Comparison of ENCODE assay signal across 10 cellular contexts in the genomic region with DNA sequence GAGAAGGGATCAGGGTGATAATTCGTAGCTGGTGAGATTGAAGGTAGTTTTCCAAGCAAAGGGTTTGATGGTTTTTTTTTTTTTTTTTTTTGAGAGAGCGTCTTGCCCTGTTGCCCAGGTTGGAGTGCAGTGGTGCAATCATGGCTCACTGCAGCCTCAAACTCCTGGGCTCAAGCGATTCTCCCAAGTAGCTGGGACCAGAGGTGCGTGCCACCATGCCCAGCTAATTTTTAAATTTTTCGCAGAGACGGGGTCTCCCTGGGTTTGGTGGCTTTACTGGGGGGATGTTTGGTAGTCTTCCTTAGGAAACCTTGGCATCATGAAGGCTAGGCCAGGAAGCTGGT. TPM values are rescaled to one million over a fixed set of nuclear protein-coding genes. Genes with fewer than 3 reads are reported as not detected.
DNase-seq lines count a peak whose midpoint lies in the region; ATAC-seq and TF ChIP-seq lines count a peak whose summit lies in the region.
"Had no signal": no experiment of that assay in that cellular context is flagged by ENCODE, and none has a peak within 500 bp of the region (broad histone marks: within the 10 kb centered on the region; RNA-seq: fewer than 3 reads in every experiment).

No MANE protein-coding gene starts in this region.

- H3K9me3 ChIP-seq in spleen (peaks cover 0 to 14% (median 5%) of the 10 kb centered on the region in 8 donors), PC-9 (ENCODE audit: insufficient read depth, low read depth) (peaks cover 12% of the 10 kb centered on the region)

- H3K79me2 ChIP-seq in KMS-11 (ENCODE audit: insufficient read depth, low read depth) (no peaks in the 10 kb centered on the region), PC-9 (ENCODE audit: low read depth) (no peaks in the 10 kb centered on the region)

- no peaks in the 10 kb centered on the region for H3F3A ChIP-seq in PC-9 (ENCODE audit: insufficient read depth, low read depth)

- H3K4me3 Mint-ChIP-seq in natural killer cell: no peak overlapping the region
- H3K4me3 Mint-ChIP-seq in natural killer cell treated with Interleukin-12 subunit alpha and Interleukin-12 subunit beta and Interleukin-15 and Interleukin-18, amount 100 ng/mL, for 72 hours: no peak overlapping the region
- no peak overlapping the region for H3K4me3 Mint-ChIP-seq in chondrocyte (ENCODE audit: unreplicated experiment)
- H3K4me3 Mint-ChIP-seq: CD4-positive, CD25-positive, alpha-beta regulatory T cell had no signal

- no peak overlapping the region for H3K4me3 ChIP-seq in KMS-11 (IDR thresholded peaks at IDR 0.05; ENCODE audit: insufficient read depth, low read depth, low read length)
- no peak overlapping the region for H3K4me3 ChIP-seq in spleen
- no peak overlapping the region for H3K4me3 ChIP-seq in PC-9

- intact Hi-C loops in natural killer cell (cut with micrococcal nuclease) (no loop called here), spleen (cut with DNase I; ENCODE audit: low total_unique reads) (no loop called here), PC-9 (cut with micrococcal nuclease; ENCODE audit: unreplicated experiment) (loop anchor here (2.0 kb wide), 1 partner anchor 77 kb away; a partner anchor contains a TSS)

- H3K27me3 ChIP-seq in KMS-11 (ENCODE audit: insufficient read depth, low read depth) (no peaks in the 10 kb centered on the region), spleen (replicated peaks in 1 of 7) (peaks cover 0 to 3% (median 0%) of the 10 kb centered on the region in 7 donors), PC-9 (ENCODE audit: insufficient read depth, low read depth) (no peaks in the 10 kb centered on the region)

- H3K4me1 ChIP-seq in KMS-11 (ENCODE audit: low read depth, poor library complexity, severe bottlenecking) (no peaks in the 10 kb centered on the region), spleen (peaks cover 0 to 20% (median 5%) of the 10 kb centered on the region in 6 donors), PC-9 (replicated peaks; ENCODE audit: insufficient read depth) (no peaks in the 10 kb centered on the region)

- H3K36me3 Mint-ChIP-seq in natural killer cell (no peaks in the 10 kb centered on the region), chondrocyte (ENCODE audit: low read depth) (peaks cover 2% of the 10 kb centered on the region)
- H3K36me3 Mint-ChIP-seq in natural killer cell treated with Interleukin-12 subunit alpha and Interleukin-12 subunit beta and Interleukin-15 and Interleukin-18, amount 100 ng/mL, for 72 hours: no peaks in the 10 kb centered on the region
- H3K36me3 Mint-ChIP-seq: CD4-positive, CD25-positive, alpha-beta regulatory T cell had no signal

- no peak overlapping the region for H3K9ac ChIP-seq in KMS-11

- no peak overlapping the region for H3K27ac ChIP-seq in KMS-11
- H3K27ac ChIP-seq in spleen: peak overlapping the region in 1 of 8 donors; percentile 87
- H3K27ac ChIP-seq in PC-9: no peak overlapping the region

- DNase-seq in natural killer cell (no peak), chondrocyte (ENCODE audit: low spot score) (no peak), spleen (peak; percentile 14), PC-9 (no peak)
- DNase-seq in natural killer cell treated with Interleukin-12 subunit alpha and Interleukin-12 subunit beta and Interleukin-15 and Interleukin-18, amount 100 ng/mL, for 72 hours (ENCODE audit: low spot score): no peak
- DNase-seq in stimulated activated naive CD4-positive, alpha-beta T cell (lab: John Stamatoyannopoulos, UW): no peak
- DNase-seq: NCI-H187 had no signal

- H2AFZ ChIP-seq in KMS-11 (ENCODE audit: low read depth) (no peak overlapping the region), PC-9 (no peak overlapping the region)

- H3K27me3 Mint-ChIP-seq in natural killer cell (ENCODE audit: low read depth in 2 of 2): peaks cover 11 to 21% of the 10 kb centered on the region in 2 donors
- peaks cover 15% of the 10 kb centered on the region in 2 donors for H3K27me3 Mint-ChIP-seq in natural killer cell treated with Interleukin-12 subunit alpha and Interleukin-12 subunit beta and Interleukin-15 and Interleukin-18, amount 100 ng/mL, for 72 hours
- H3K27me3 Mint-ChIP-seq in chondrocyte (ENCODE audit: low read depth): no peaks in the 10 kb centered on the region

- POLR2A ChIA-PET in PC-9 (lab: Charles Lee; ENCODE audit: unreplicated experiment): interaction anchor here (0.6 kb wide), 1 partner anchor 222 kb away, joined by 3 read pairs; no protein-coding TSS in a partner anchor

- CTCF ChIA-PET in PC-9 (lab: Charles Lee): interaction anchor here (0.5 to 0.7 kb wide), 2 partner anchors 214 to 438 kb away, joined by 7 to 8 read pairs; no protein-coding TSS in a partner anchor

- ATAC-seq in natural killer cell (no peak), HG02678 (IDR thresholded peaks at IDR 0.05; ENCODE audit: unreplicated experiment) (no peak)
- ATAC-seq in natural killer cell treated with Interleukin-12 subunit alpha and Interleukin-12 subunit beta and Interleukin-15 and Interleukin-18, amount 100 ng/mL, for 72 hours: no peak

- WGBS in spleen, 5 donors: 69 to 82% (median 72%) methylated on average over 5 to 6 of the region's 6 CpGs

- H4K20me1 ChIP-seq in KMS-11 (ENCODE audit: insufficient read depth) (no peaks in the 10 kb centered on the region), PC-9 (ENCODE audit: insufficient read depth) (no peaks in the 10 kb centered on the region)

- no peaks in the 10 kb centered on the region for H3K9me3 Mint-ChIP-seq in natural killer cell
- H3K9me3 Mint-ChIP-seq in natural killer cell treated with Interleukin-12 subunit alpha and Interleukin-12 subunit beta and Interleukin-15 and Interleukin-18, amount 100 ng/mL, for 72 hours: no peaks in the 10 kb centered on the region
- peaks cover 14% of the 10 kb centered on the region for H3K9me3 Mint-ChIP-seq in chondrocyte (ENCODE audit: low read depth)

- H3K27ac Mint-ChIP-seq in natural killer cell (no peak overlapping the region), chondrocyte (ENCODE audit: unreplicated experiment) (no peak overlapping the region)
- H3K27ac Mint-ChIP-seq in natural killer cell treated with Interleukin-12 subunit alpha and Interleukin-12 subunit beta and Interleukin-15 and Interleukin-18, amount 100 ng/mL, for 72 hours: no peak overlapping the region

- H3K4me2 ChIP-seq in KMS-11: no peak overlapping the region
- H3K4me2 ChIP-seq in PC-9: no peak overlapping the region

- H3K36me3 ChIP-seq in KMS-11 (ENCODE audit: insufficient read depth) (no peaks in the 10 kb centered on the region), spleen (no peaks in the 10 kb centered on the region), PC-9 (ENCODE audit: low read depth) (no peaks in the 10 kb centered on the region)

- TF ChIP-seq POLR2A in spleen (IDR thresholded peaks at IDR 0.05): no peak

- TF ChIP-seq CTCF in natural killer cell (IDR thresholded peaks at IDR 0.05) (peak; percentile 2), KMS-11 (conservative IDR thresholded peaks at IDR 0.05; ENCODE audit: low read depth, low read length) (0 out of 2 replicates have a peak, but pooled peaks have one; percentile 17), chondrocyte (IDR thresholded peaks at IDR 0.05) (peak; percentile 33), spleen (IDR thresholded peaks at IDR 0.05 in 8 of 11, conservative IDR thresholded peaks at IDR 0.05 in 3 of 11) (peak in 4 of 11 experiments; percentile 5 to 28 (median 22)), PC-9 (conservative IDR thresholded peaks at IDR 0.05) (no peak)

- H3K4me1 Mint-ChIP-seq in natural killer cell (no peaks in the 10 kb centered on the region), chondrocyte (ENCODE audit: low read depth) (peaks cover 15% of the 10 kb centered on the region)
- peaks cover 0 to 3% of the 10 kb centered on the region in 2 donors for H3K4me1 Mint-ChIP-seq in natural killer cell treated with Interleukin-12 subunit alpha and Interleukin-12 subunit beta and Interleukin-15 and Interleukin-18, amount 100 ng/mL, for 72 hours (ENCODE audit: low read depth in 2 of 2)

- no TSS peak for BruUV-seq in PC-9 (replicated peaks; lab: Mats Ljungman, UMichigan)

- H3K9me2 ChIP-seq in PC-9 (ENCODE audit: insufficient read depth): no peaks in the 10 kb centered on the region

RNA-seq across cellular contexts. Expression of a gene that starts 56.5 kb away (rescaled TPM):
- 1 to 10 TPM; 1.0 to 3.6 (median 3.0) TPM for total RNA-seq in natural killer cell
- 1 to 10 TPM; 1.3 to 1.5 TPM for total RNA-seq in natural killer cell treated with Interleukin-12 subunit alpha and Interleukin-12 subunit beta and Interleukin-15 and Interleukin-18, amount 100 ng/mL, for 72 hours
- 5.9 to 17.2 TPM (median 16.2 TPM) in 3 replicates for total RNA-seq in chondrocyte
- total RNA-seq in spleen: 10 to 100 TPM in 2 of 7 donors, 1 to 10 TPM in 5; 5.2 to 12.9 (median 8.3) TPM
- polyA plus RNA-seq in spleen: 1 to 10 TPM; 4.2 to 4.9 (median 4.6) TPM
- 32.3 and 34.5 TPM in 2 replicates for total RNA-seq in PC-9 (2021)
